ENCODE assay signal across 9 cellular contexts in genomic region chr1:212712451-212713303, GRCh38. TPM values are rescaled to one million over a fixed set of nuclear protein-coding genes. Genes with fewer than 3 reads are reported as not detected.
DNase-seq lines count a peak whose midpoint lies in the region; ATAC-seq and TF ChIP-seq lines count a peak whose summit lies in the region.
"Had no signal": no experiment of that assay in that cellular context is flagged by ENCODE, and none has a peak within 500 bp of the region (broad histone marks: within the 10 kb centered on the region; RNA-seq: fewer than 3 reads in every experiment).

No MANE protein-coding gene starts in this region.

- no peaks in the 10 kb centered on the region for H3K9me3 ChIP-seq in GM23248 (ENCODE audit: low read depth)

- peak overlapping the region; percentile 15; the same call in 1 of the 2 replicates for H2AFZ ChIP-seq in GM23248

- H3K27me3 ChIP-seq in GM23248 (replicated peaks; ENCODE audit: insufficient read depth) = no peaks in the 10 kb centered on the region

- no peaks in the 10 kb centered on the region for H3K36me3 ChIP-seq in GM23248 (ENCODE audit: low read depth)

- no peaks in the 10 kb centered on the region for H3K9me2 ChIP-seq in GM23248 (ENCODE audit: insufficient read depth)

- 61 to 62% methylated on average over 4 of the region's 4 CpGs for WGBS in GM23248 (ENCODE audit: low coverage in 1 of 2, low lambda C conversion rate in 2 of 2, missing lambda C conversion rate in 2 of 2), 2 experiments

- TF ChIP-seq CTCF in endothelial cell (IDR thresholded peaks at IDR 0.05; ENCODE audit: unreplicated experiment) = no peak

- H3K79me2 ChIP-seq in GM23248 (ENCODE audit: insufficient read depth) = no peaks in the 10 kb centered on the region

- H3K4me1 ChIP-seq in GM23248 (ENCODE audit: insufficient read depth) = peaks cover 14% of the 10 kb centered on the region

- peak; percentile 89 for ATAC-seq in activated T-helper 17 cell treated with anti-CD3 and anti-CD28 coated beads, Interleukin-2, amount 50 U/mL, for 72 hours (replicated peaks)
- ATAC-seq in HG02798 (IDR thresholded peaks at IDR 0.05; ENCODE audit: poor library complexity, unreplicated experiment) = no peak

- peak overlapping the region; percentile 33 for H3K4me3 Mint-ChIP-seq in activated T-helper 17 cell treated with anti-CD3 and anti-CD28 coated beads, Interleukin-2, amount 50 U/mL, for 72 hours
- no peak overlapping the region for H3K4me3 Mint-ChIP-seq in endothelial cell (ENCODE audit: unreplicated experiment)
- H3K4me3 Mint-ChIP-seq: H9 had no signal

- peak overlapping the region; percentile 39 for H3K4me2 ChIP-seq in GM23248 (ENCODE audit: unreplicated experiment)

- H3K4me3 ChIP-seq in GM23248 = no peak overlapping the region

- no peaks in the 10 kb centered on the region for H4K20me1 ChIP-seq in GM23248 (ENCODE audit: insufficient read depth)

- in situ Hi-C loops in GM23248 (cut with MboI) (no loop called here), ACHN (cut with HindIII; ENCODE audit: low pct_ligation_motif_present, low pct_unique_long_range_greater_than_20kb, low sequenced_read_pairs) (no loop called here)

- H3K4me1 Mint-ChIP-seq in activated T-helper 17 cell treated with anti-CD3 and anti-CD28 coated beads, Interleukin-2, amount 50 U/mL, for 72 hours = peaks cover 15% of the 10 kb centered on the region
- H3K4me1 Mint-ChIP-seq in endothelial cell (ENCODE audit: unreplicated experiment) = peaks cover 7% of the 10 kb centered on the region

- H3K36me3 Mint-ChIP-seq in activated T-helper 17 cell treated with anti-CD3 and anti-CD28 coated beads, Interleukin-2, amount 50 U/mL, for 72 hours (ENCODE audit: low read depth) = no peaks in the 10 kb centered on the region
- H3K36me3 Mint-ChIP-seq in endothelial cell (ENCODE audit: low read depth, unreplicated experiment) = no peaks in the 10 kb centered on the region

- H3K9ac ChIP-seq in GM23248 = peak overlapping the region; percentile 35

- peak overlapping the region; percentile 75 for H3K27ac Mint-ChIP-seq in activated T-helper 17 cell treated with anti-CD3 and anti-CD28 coated beads, Interleukin-2, amount 50 U/mL, for 72 hours
- no peak overlapping the region for H3K27ac Mint-ChIP-seq in endothelial cell (ENCODE audit: unreplicated experiment)
- H3K27ac Mint-ChIP-seq: H9 had no signal

- peak overlapping the region; percentile 62 for H3K27ac ChIP-seq in GM23248

- DNase-seq in Daoy (ENCODE audit: low read depth) (peak; percentile 53), GM23248 (peak; percentile 89), kidney glomerular epithelial cell (lab: John Stamatoyannopoulos, UW) (peak; percentile 9), HK-2 (ENCODE audit: unreplicated experiment) (no peak), ACHN (no peak), endothelial cell (ENCODE audit: low spot score) (no peak)
- DNase-seq: H9 had no signal

- H3F3A ChIP-seq in GM23248 (ENCODE audit: insufficient read depth) = peaks cover 17% of the 10 kb centered on the region

- peaks cover 3% of the 10 kb centered on the region for H3K27me3 Mint-ChIP-seq in activated T-helper 17 cell treated with anti-CD3 and anti-CD28 coated beads, Interleukin-2, amount 50 U/mL, for 72 hours
- no peaks in the 10 kb centered on the region for H3K27me3 Mint-ChIP-seq in endothelial cell (ENCODE audit: unreplicated experiment)

- no peaks in the 10 kb centered on the region for H3K9me3 Mint-ChIP-seq in activated T-helper 17 cell treated with anti-CD3 and anti-CD28 coated beads, Interleukin-2, amount 50 U/mL, for 72 hours
- H3K9me3 Mint-ChIP-seq in endothelial cell (ENCODE audit: unreplicated experiment) = no peaks in the 10 kb centered on the region

RNA-seq across cellular contexts. Expression of gene BATF3, which starts 13.0 kb away (rescaled TPM):
- 3.1 and 12.4 TPM in 2 replicates for total RNA-seq in Daoy (2014; rRNA removed; shearing (Covaris generic))
- total RNA-seq in GM23248 (2014; rRNA removed; shearing (Covaris generic)) = 0.86 and 1.4 TPM in 2 replicates
- 0.46 and 0.60 TPM in 2 replicates for polyA plus RNA-seq in GM23248 (2016; fragmentation: Nextera tagmentation; extraction: Ambion mirVana)
- 100 to 1,000 TPM in 1 of 2 donors, 10 to 100 TPM in 1; 97.3 to 129 TPM for total RNA-seq in activated T-helper 17 cell treated with anti-CD3 and anti-CD28 coated beads, Interleukin-2, amount 50 U/mL, for 72 hours
- total RNA-seq in endothelial cell (ENCODE audit: unreplicated experiment) = 0.54 TPM

Comparison
In these comparisons a context has a peak if more than half of its experiments do, and no peak if none do; other contexts are left out.
1. DNase-seq: peak in Daoy (single experiment), GM23248 (single experiment) and kidney glomerular epithelial cell (single experiment); none in HK-2 (single experiment), ACHN (single experiment) and endothelial cell (single experiment).